ENCODE assay signal across 17 cellular contexts in the genomic region with DNA sequence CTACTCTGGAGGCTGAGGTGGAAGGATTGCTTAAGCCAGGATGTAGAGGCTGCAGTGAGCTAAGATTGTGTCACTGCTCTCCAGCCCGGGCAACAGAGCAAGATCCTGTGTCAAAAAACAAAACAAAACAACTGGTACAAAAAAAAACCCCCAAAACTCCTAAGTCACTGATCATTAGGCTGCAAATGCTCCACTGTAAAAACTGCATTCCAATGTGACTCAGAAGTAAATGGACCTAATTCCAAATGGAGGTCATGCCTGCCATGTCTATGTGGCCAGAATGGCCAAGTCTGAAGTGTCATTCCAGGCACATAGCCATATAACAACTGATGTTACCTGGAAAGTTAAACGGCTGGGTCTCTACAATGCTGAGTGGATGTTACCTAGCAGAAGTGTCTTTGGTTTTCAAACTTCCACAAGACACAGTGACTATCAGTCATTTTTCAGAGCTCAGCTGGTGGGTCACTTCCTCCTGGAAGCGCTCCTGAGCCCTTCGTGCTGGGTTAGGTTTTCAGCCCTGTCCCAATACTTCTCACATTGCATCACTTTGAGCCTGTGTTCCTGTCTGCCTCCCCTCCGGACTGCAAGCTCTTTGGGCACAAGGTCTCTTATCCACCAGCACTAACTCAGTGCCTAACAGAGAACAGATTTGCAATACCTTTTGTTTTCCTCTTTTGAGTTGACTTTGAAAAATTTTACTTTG. TPM values are rescaled to one million over a fixed set of nuclear protein-coding genes. Genes with fewer than 3 reads are reported as not detected.
DNase-seq lines count a peak whose midpoint lies in the region; ATAC-seq, FAIRE-seq and TF ChIP-seq lines count a peak whose summit lies in the region.
"Had no signal": no experiment of that assay in that cellular context is flagged by ENCODE, and none has a peak within 500 bp of the region (broad histone marks: within the 10 kb centered on the region; RNA-seq: fewer than 3 reads in every experiment).

No MANE protein-coding gene starts in this region.

- peak overlapping the region; percentile 82 for H3K27ac ChIP-seq in AG04450 (ENCODE audit: low read depth, low read length)
- H3K27ac ChIP-seq in fibroblast of lung (ENCODE audit: insufficient read depth, low read length), result peak overlapping the region; percentile 65
- peak overlapping the region; percentile 87 for H3K27ac ChIP-seq in osteoblast (ENCODE audit: low read depth, low read length)
- H3K27ac ChIP-seq: foreskin keratinocyte had no signal

- H3K4me3 Mint-ChIP-seq in stimulated activated effector memory CD8-positive, alpha-beta T cell treated with anti-CD3 and anti-CD28 coated beads, Interleukin-12 subunit alpha, Interleukin-12 subunit beta, amount 100 ng/mL, for 72 hours, result no peak overlapping the region
- H3K4me3 Mint-ChIP-seq: activated CD8-positive, alpha-beta memory T cell treated with anti-CD3 and anti-CD28 coated beads, Interleukin-2, amount 10 ng/mL, durations not matched to agents 7 days and 5 days; type B pancreatic cell had no signal

- H3K27ac Mint-ChIP-seq in stimulated activated effector memory CD8-positive, alpha-beta T cell treated with anti-CD3 and anti-CD28 coated beads, Interleukin-12 subunit alpha, Interleukin-12 subunit beta, amount 100 ng/mL, for 72 hours, result no peak overlapping the region
- H3K27ac Mint-ChIP-seq: activated CD8-positive, alpha-beta memory T cell treated with anti-CD3 and anti-CD28 coated beads, Interleukin-2, amount 10 ng/mL, durations not matched to agents 7 days and 5 days; activated naive CD4-positive, alpha-beta T cell treated with anti-CD3 and anti-CD28 coated beads, Interleukin-2, amount 50 U/mL, for 72 hours; type B pancreatic cell had no signal

- TF ChIP-seq CTCF in AG04450 (IDR thresholded peaks at IDR 0.05; ENCODE audit: low read depth, low read length) (no peak), fibroblast of lung (conservative IDR thresholded peaks at IDR 0.05 in 1 of 2, IDR thresholded peaks at IDR 0.05 in 1 of 2; ENCODE audit: low read depth in 1 of 2, low read length in 2 of 2) (no peak), osteoblast (IDR thresholded peaks at IDR 0.05; ENCODE audit: extremely low read depth, low read depth, low read length) (no peak), mucosa of descending colon (IDR thresholded peaks at IDR 0.05) (no peak)

- H3K27me3 ChIP-seq in AG04450 (ENCODE audit: control insufficient read depth, insufficient read depth, low read length), result no peaks in the 10 kb centered on the region
- H3K27me3 ChIP-seq in fibroblast of lung (ENCODE audit: control insufficient read depth, insufficient read depth, low read length), result no peaks in the 10 kb centered on the region
- H3K27me3 ChIP-seq in osteoblast (ENCODE audit: insufficient read depth, low read length), result no peaks in the 10 kb centered on the region
- H3K27me3 ChIP-seq: foreskin keratinocyte had no signal

- H4K20me1 ChIP-seq in fibroblast of lung (ENCODE audit: control insufficient read depth, extremely low read depth, insufficient read depth, low read length), result peaks cover 7% of the 10 kb centered on the region
- H4K20me1 ChIP-seq in osteoblast (ENCODE audit: insufficient read depth, low read length), result peaks cover 85% of the 10 kb centered on the region

- no peaks in the 10 kb centered on the region for H3K4me1 Mint-ChIP-seq in stimulated activated effector memory CD8-positive, alpha-beta T cell treated with anti-CD3 and anti-CD28 coated beads, Interleukin-12 subunit alpha, Interleukin-12 subunit beta, amount 100 ng/mL, for 72 hours
- H3K4me1 Mint-ChIP-seq: activated CD8-positive, alpha-beta memory T cell treated with anti-CD3 and anti-CD28 coated beads, Interleukin-2, amount 10 ng/mL, durations not matched to agents 7 days and 5 days had no signal

- intact Hi-C loops in mucosa of descending colon (cut with DNase I, micrococcal nuclease), result no loop called here

- H3K79me2 ChIP-seq in fibroblast of lung (ENCODE audit: control insufficient read depth, insufficient read depth, low read length), result peaks cover 92% of the 10 kb centered on the region
- H3K79me2 ChIP-seq in osteoblast (ENCODE audit: insufficient read depth, low read length), result peaks cover 99% of the 10 kb centered on the region

- no peaks in the 10 kb centered on the region for H3K9me3 Mint-ChIP-seq in stimulated activated effector memory CD8-positive, alpha-beta T cell treated with anti-CD3 and anti-CD28 coated beads, Interleukin-12 subunit alpha, Interleukin-12 subunit beta, amount 100 ng/mL, for 72 hours
- H3K9me3 Mint-ChIP-seq: activated naive CD4-positive, alpha-beta T cell treated with anti-CD3 and anti-CD28 coated beads, Interleukin-2, amount 50 U/mL, for 72 hours; type B pancreatic cell had no signal

- no peak overlapping the region for H3K9ac ChIP-seq in fibroblast of lung (ENCODE audit: insufficient read depth, low read length)

- H3K4me3 ChIP-seq in AG04450 (ENCODE audit: low read depth, low read length) (no peak overlapping the region), fibroblast of lung (replicated peaks in 1 of 4; ENCODE audit: control extremely low read depth in 1 of 4, insufficient read depth in 1 of 4, low read depth in 3 of 4, low read length in 4 of 4) (no peak overlapping the region), osteoblast (ENCODE audit: insufficient read depth, low read length) (no peak overlapping the region), mucosa of descending colon (no peak overlapping the region)

- no peaks in the 10 kb centered on the region for H3K36me3 Mint-ChIP-seq in stimulated activated effector memory CD8-positive, alpha-beta T cell treated with anti-CD3 and anti-CD28 coated beads, Interleukin-12 subunit alpha, Interleukin-12 subunit beta, amount 100 ng/mL, for 72 hours
- H3K36me3 Mint-ChIP-seq: activated CD8-positive, alpha-beta memory T cell treated with anti-CD3 and anti-CD28 coated beads, Interleukin-2, amount 10 ng/mL, durations not matched to agents 7 days and 5 days; activated naive CD4-positive, alpha-beta T cell treated with anti-CD3 and anti-CD28 coated beads, Interleukin-2, amount 50 U/mL, for 72 hours had no signal

- CTCF ChIA-PET in AG04450 (lab: Charles Lee), result interaction anchor here (0.7 to 6.6 kb wide), 6 partner anchors 8 to 121 kb away, joined by 3 to 33 read pairs (median 6); no protein-coding TSS in a partner anchor

- H3K36me3 ChIP-seq in fibroblast of lung (ENCODE audit: control insufficient read depth, insufficient read depth, low read length), result peaks cover 19% of the 10 kb centered on the region
- peaks cover 74% of the 10 kb centered on the region for H3K36me3 ChIP-seq in osteoblast (ENCODE audit: insufficient read depth, low read length)
- no peaks in the 10 kb centered on the region for H3K36me3 ChIP-seq in mucosa of descending colon (ENCODE audit: low read depth)

- H3K9me3 ChIP-seq in AG04450 (ENCODE audit: control insufficient read depth, insufficient read depth, low read length), result no peaks in the 10 kb centered on the region
- H3K9me3 ChIP-seq in fibroblast of lung (ENCODE audit: control insufficient read depth, insufficient read depth, low read depth, low read length), result no peaks in the 10 kb centered on the region
- no peaks in the 10 kb centered on the region for H3K9me3 ChIP-seq in osteoblast (ENCODE audit: low read depth, low read length)
- H3K9me3 ChIP-seq in mucosa of descending colon, result no peaks in the 10 kb centered on the region

- H3K4me1 ChIP-seq in fibroblast of lung (ENCODE audit: control insufficient read depth, extremely low read depth, insufficient read depth, low read length) (peaks cover 42% of the 10 kb centered on the region), osteoblast (ENCODE audit: insufficient read depth, low read length) (peaks cover 90% of the 10 kb centered on the region), mucosa of descending colon (ENCODE audit: low read depth) (peaks cover 10% of the 10 kb centered on the region)

- POLR2A ChIA-PET in AG04450 (lab: Yijun Ruan, JAX), result interaction anchor here (0.7 to 2.5 kb wide), 2 partner anchors 10 to 17 kb away, joined by 3 to 32 read pairs; a partner anchor contains a TSS

- FAIRE-seq in RCC 7860 (lab: Jason Lieb, UNC), result no peak
- FAIRE-seq: H1 had no signal

- H2AFZ ChIP-seq in fibroblast of lung (ENCODE audit: low read length) (no peak overlapping the region), osteoblast (ENCODE audit: low read length) (no peak overlapping the region)

- ATAC-seq in GM19397 (IDR thresholded peaks at IDR 0.05; ENCODE audit: unreplicated experiment) (no peak), mucosa of descending colon (no peak)
- no peak for ATAC-seq in stimulated activated effector memory CD8-positive, alpha-beta T cell treated with anti-CD3 and anti-CD28 coated beads, Interleukin-12 subunit alpha, Interleukin-12 subunit beta, amount 100 ng/mL, for 72 hours
- ATAC-seq: activated CD8-positive, alpha-beta memory T cell treated with anti-CD3 and anti-CD28 coated beads, Interleukin-2, amount 10 ng/mL, durations not matched to agents 7 days and 5 days; activated naive CD4-positive, alpha-beta T cell treated with anti-CD3 and anti-CD28 coated beads, Interleukin-2, amount 50 U/mL, for 72 hours; foreskin keratinocyte had no signal

- H3K4me2 ChIP-seq in fibroblast of lung (ENCODE audit: extremely low read depth, insufficient read depth, low read length) (no peak overlapping the region), osteoblast (ENCODE audit: insufficient read depth, low read length) (peak overlapping the region; percentile 47)

- no peak for DNase-seq in AG04450 (ENCODE audit: low read depth, low spot score)
- DNase-seq in RCC 7860 (ENCODE audit: low spot score), result peak; percentile 77
- DNase-seq in fibroblast of lung (ENCODE audit: low read depth in 2 of 2), result peak in 1 of 2 donors; percentile 81
- DNase-seq in osteoblast (ENCODE audit: insufficient read length, low spot score, missing footprints), result no peak
- no peak for DNase-seq in 8988T
- no peak for DNase-seq in stimulated activated effector memory CD8-positive, alpha-beta T cell treated with anti-CD3 and anti-CD28 coated beads, Interleukin-12 subunit alpha, Interleukin-12 subunit beta, amount 100 ng/mL, for 72 hours (ENCODE audit: low spot score in 2 of 2)
- no peak for DNase-seq in mucosa of descending colon
- DNase-seq: activated CD8-positive, alpha-beta memory T cell treated with anti-CD3 and anti-CD28 coated beads, Interleukin-2, amount 10 ng/mL, durations not matched to agents 7 days and 5 days; AML-193; cortex of kidney; foreskin keratinocyte; NCI-H1105 had no signal

RNA-seq across cellular contexts. Expression of a gene that starts 10.6 kb away (rescaled TPM):
- polyA plus RNA-seq in AG04450 (2011; rRNA removed), result 1,126 and 1,300 TPM in 2 replicates
- polyA minus RNA-seq in AG04450 (2011; rRNA and poly(A)+ RNA removed), result 1,078 and 1,284 TPM in 2 replicates
- 279 and 309 TPM in 2 replicates for total RNA-seq in fibroblast of lung
- polyA plus RNA-seq in fibroblast of lung, result 583 and 1,500 TPM in 2 replicates
- polyA plus RNA-seq in fibroblast of lung (2012), result 501 and 1,132 TPM in 2 replicates
- 681 and 1,171 TPM in 2 replicates for polyA minus RNA-seq in fibroblast of lung (ENCODE audit: low replicate concordance)
- 1,825 and 2,074 TPM in 2 replicates for total RNA-seq in osteoblast
- total RNA-seq in mucosa of descending colon, result 100 to 1,000 TPM in 2 of 3 donors, 10 to 100 TPM in 1; 28.1 to 246 (median 108) TPM
- total RNA-seq: HT-29 had no signal
